ENCODE assay signal across 8 cellular contexts in genomic region chr3:106206165-106206564, GRCh38.
DNase-seq lines count a peak whose midpoint lies in the region; ATAC-seq and TF ChIP-seq lines count a peak whose summit lies in the region.

No MANE protein-coding gene starts in this region.

- no peak overlapping the region for H4K8ac ChIP-seq in trophoblast cell (ENCODE audit: low read depth, low read length)

- intact Hi-C loops in aorta (cut with DNase I) (no loop called here), mammary epithelial cell (cut with micrococcal nuclease) (loop anchor here (5.0 kb wide), 1 partner anchor 339 kb away; the partner anchor contains the start of gene CBLB)

- H3K14ac ChIP-seq in trophoblast cell (ENCODE audit: low read length) = no peak overlapping the region

- no peak overlapping the region for H2BK5ac ChIP-seq in trophoblast cell (ENCODE audit: low read depth, low read length, poor library complexity)

- H3K9ac ChIP-seq in mammary epithelial cell (ENCODE audit: insufficient read depth, low read length) (no peak overlapping the region), trophoblast cell (ENCODE audit: low read length) (no peak overlapping the region)

- H3K36me3 ChIP-seq in aorta (ENCODE audit: control insufficient read depth in 1 of 2, insufficient read depth in 2 of 2, low read length in 1 of 2) (no peaks in the 10 kb centered on the region), mammary epithelial cell (ENCODE audit: insufficient read depth, low read length) (no peaks in the 10 kb centered on the region), trophoblast cell (ENCODE audit: control insufficient read depth in 1 of 2, insufficient read depth in 2 of 2, low read length in 2 of 2) (no peaks in the 10 kb centered on the region)

- H3K4me1 ChIP-seq in aorta (ENCODE audit: control insufficient read depth in 1 of 2, insufficient read depth in 2 of 2, low read length in 2 of 2) (no peaks in the 10 kb centered on the region), mammary epithelial cell (ENCODE audit: insufficient read depth, low read length) (no peaks in the 10 kb centered on the region), trophoblast cell (ENCODE audit: control insufficient read depth in 1 of 2, insufficient read depth in 2 of 2, low read length in 2 of 2) (no peaks in the 10 kb centered on the region)

- WGBS in aorta, 2 donors = 68 to 71% methylated on average over 8 of the region's 8 CpGs
- 91% methylated on average over 8 of the region's 8 CpGs for WGBS in mammary epithelial cell (ENCODE audit: low coverage, missing lambda C conversion rate)
- WGBS in trophoblast cell (ENCODE audit: extremely low coverage, insufficient coverage, insufficient read length) = no CpG with 5 or more reads among the region's 8 CpGs

- H2BK12ac ChIP-seq in trophoblast cell (ENCODE audit: low read length) = no peak overlapping the region

- H3K23ac ChIP-seq in trophoblast cell (ENCODE audit: low read length) = no peak overlapping the region

- H2AK5ac ChIP-seq in trophoblast cell (ENCODE audit: low read length) = no peak overlapping the region

- no peaks in the 10 kb centered on the region for H3K79me2 ChIP-seq in mammary epithelial cell (ENCODE audit: insufficient read depth, low read length)
- H3K79me2 ChIP-seq in trophoblast cell (ENCODE audit: control insufficient read depth, insufficient read depth, low read length, poor library complexity) = no peaks in the 10 kb centered on the region

- H3K4me3 ChIP-seq in aorta (ENCODE audit: low read length in 2 of 2) (no peak overlapping the region), mammary epithelial cell (replicated peaks in 1 of 3; ENCODE audit: insufficient read depth in 1 of 3, low read depth in 2 of 3, low read length in 3 of 3) (no peak overlapping the region), trophoblast cell (ENCODE audit: low read depth, low read length) (no peak overlapping the region)

- CTCF ChIA-PET in mammary epithelial cell (lab: Charles Lee; ENCODE audit: low non-redundant PET) = no interaction called here

- H3K18ac ChIP-seq in trophoblast cell (ENCODE audit: low read length) = no peak overlapping the region

- H3K4me2 ChIP-seq in mammary epithelial cell (ENCODE audit: insufficient read depth, low read depth, low read length) = no peak overlapping the region
- no peak overlapping the region for H3K4me2 ChIP-seq in trophoblast cell (ENCODE audit: low read length)

- H3K27ac ChIP-seq in aorta (ENCODE audit: low read depth in 1 of 2, low read length in 2 of 2) (no peak overlapping the region), mammary epithelial cell (ENCODE audit: insufficient read depth, low read depth, low read length) (no peak overlapping the region), trophoblast cell (ENCODE audit: low read depth, low read length) (no peak overlapping the region)

- H3K9me3 ChIP-seq in aorta (ENCODE audit: control insufficient read depth, low read length) (no peaks in the 10 kb centered on the region), mammary epithelial cell (replicated peaks; ENCODE audit: insufficient read depth, low read length) (no peaks in the 10 kb centered on the region), trophoblast cell (ENCODE audit: insufficient read depth, low read depth, low read length) (no peaks in the 10 kb centered on the region)

- no TSS peak for BruUV-seq in mammary epithelial cell (replicated peaks; lab: Mats Ljungman, UMichigan)

- DNase-seq in DMS53 (lab: John Stamatoyannopoulos, UW) = peak; percentile 83
- DNase-seq in UCSD-AML1 (lab: John Stamatoyannopoulos, UW; ENCODE audit: unreplicated experiment) = peak; percentile 39
- DNase-seq in iPS-NIHi11 (ENCODE audit: low spot score) = peak; percentile 7
- DNase-seq in aorta = no peak
- DNase-seq in mammary epithelial cell = no peak
- no peak for DNase-seq in trophoblast cell

- dilution Hi-C loops in mammary epithelial cell (cut with HindIII; ENCODE audit: low sequenced_read_pairs) = no loop called here

- no peaks in the 10 kb centered on the region for H3K27me3 ChIP-seq in aorta (ENCODE audit: control insufficient read depth in 1 of 2, insufficient read depth in 2 of 2, low read length in 1 of 2)
- H3K27me3 ChIP-seq in mammary epithelial cell (ENCODE audit: insufficient read depth, low read length) = no peaks in the 10 kb centered on the region
- no peaks in the 10 kb centered on the region for H3K27me3 ChIP-seq in trophoblast cell (ENCODE audit: insufficient read depth, low read length)

- peak; percentile 91 for ATAC-seq in GM19463 (IDR thresholded peaks at IDR 0.05; ENCODE audit: unreplicated experiment)
- peak; percentile 69 for ATAC-seq in HG03575 (IDR thresholded peaks at IDR 0.05; ENCODE audit: extremely low read depth, insufficient number of reproducible peaks, low FRiP score, unreplicated experiment)
- no peak for ATAC-seq in aorta (ENCODE audit: low FRiP score)

- no peaks in the 10 kb centered on the region for H4K20me1 ChIP-seq in mammary epithelial cell (ENCODE audit: insufficient read depth, low read length)

- no peak overlapping the region for H4K91ac ChIP-seq in trophoblast cell (ENCODE audit: low read depth, low read length)

- no peaks in the 10 kb centered on the region for H3K79me1 ChIP-seq in trophoblast cell (ENCODE audit: low read length)

- in situ Hi-C loops in mammary epithelial cell (cut with MboI; ENCODE audit: low sequenced_read_pairs in 2 of 2) = no loop called here

- no peak overlapping the region for H2BK120ac ChIP-seq in trophoblast cell (ENCODE audit: insufficient read depth, low read length, poor library complexity)

- no peak overlapping the region for H3K4ac ChIP-seq in trophoblast cell (ENCODE audit: low read depth, low read length)

- no peak overlapping the region for H4K12ac ChIP-seq in trophoblast cell (ENCODE audit: low read depth, low read length)

- TF ChIP-seq CTCF in mammary epithelial cell (conservative IDR thresholded peaks at IDR 0.05 in 1 of 2, IDR thresholded peaks at IDR 0.05 in 1 of 2; ENCODE audit: extremely low read depth in 1 of 2, insufficient read depth in 1 of 2, low read depth in 1 of 2, low read length in 2 of 2) = no peak

- H2AFZ ChIP-seq in mammary epithelial cell (ENCODE audit: low read depth, low read length) (no peak overlapping the region), trophoblast cell (ENCODE audit: insufficient read depth, low read length, poor library complexity) (no peak overlapping the region)

Comparison
In these comparisons a context has a peak if more than half of its experiments do, and no peak if none do; other contexts are left out.
1. DNase-seq: peak in DMS53 (single experiment), UCSD-AML1 (single experiment) and iPS-NIHi11 (single experiment); none in aorta (0 of 2), mammary epithelial cell (single experiment) and trophoblast cell (0 of 2).